8 cellular contexts compared by ENCODE assay signal in the genomic region with DNA sequence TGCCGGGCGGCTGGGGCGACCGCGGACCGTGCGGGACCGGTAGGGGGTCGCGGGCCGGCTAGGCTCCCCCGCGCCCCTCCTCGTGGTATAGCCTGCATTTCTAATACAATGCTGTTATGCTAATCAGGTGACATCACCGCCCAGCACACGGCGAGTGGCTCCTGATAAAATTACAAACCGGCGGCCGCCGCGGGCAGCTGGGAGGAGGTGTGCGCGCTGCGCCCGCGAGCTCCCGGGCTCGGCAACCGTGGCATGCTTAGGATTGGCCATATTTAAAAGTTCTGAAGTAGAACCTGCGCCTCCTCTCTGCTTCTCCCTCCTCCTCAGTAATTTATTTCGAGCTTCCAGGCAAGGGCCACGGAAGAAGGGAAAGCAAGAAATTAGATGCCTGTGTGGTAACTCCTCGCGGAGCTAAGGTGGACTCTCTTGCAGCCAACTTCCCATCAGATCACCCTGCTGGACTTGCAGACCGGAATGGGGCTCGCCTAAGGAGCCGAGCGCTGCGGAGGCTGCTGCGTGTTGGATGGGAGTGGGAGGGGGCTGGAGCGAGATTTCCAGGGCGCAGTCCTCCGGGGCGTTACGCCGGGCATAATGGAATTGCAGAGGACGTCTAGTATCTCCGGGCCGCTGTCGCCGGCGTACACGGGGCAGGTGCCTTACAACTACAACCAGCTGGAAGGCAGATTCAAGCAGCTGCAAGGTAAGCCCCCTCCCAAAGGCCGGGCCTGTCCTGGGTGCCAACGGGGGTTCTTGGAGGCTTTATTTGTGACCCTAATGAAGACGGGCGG.
DNase-seq lines count a peak whose midpoint lies in the region; ATAC-seq, FAIRE-seq and TF ChIP-seq lines count a peak whose summit lies in the region.

No MANE protein-coding gene starts in this region.

- peak; percentile 72 for DNase-seq in Calu3
- peak; percentile 56 for DNase-seq in HTR-8/SVneo (ENCODE audit: insufficient read length, low spot score)
- no peak for DNase-seq in Panc1 (ENCODE audit: low read depth, low spot score)
- peak; percentile 55 for DNase-seq in activated effector memory CD4-positive, alpha-beta T cell treated with Interleukin-2 at 50 U/mL for 16 hours
- DNase-seq in foreskin keratinocyte: peak; percentile 59 to 79
- no peak for DNase-seq in omental fat pad (ENCODE audit: low spot score)
- DNase-seq in aorta: peak; percentile 70 to 87

- H3K27ac Mint-ChIP-seq in Calu3 (ENCODE audit: unreplicated experiment): peak overlapping the region; percentile 93

- H3K9me3 Mint-ChIP-seq in Calu3 (ENCODE audit: low read depth, unreplicated experiment): no peaks in the 10 kb centered on the region

- TSS peak; percentile 31 for BruUV-seq in Calu3 (replicated peaks; lab: Mats Ljungman, UMichigan)
- BruUV-seq in Panc1 (replicated peaks; lab: Mats Ljungman, UMichigan): TSS peak; percentile 75

- peaks cover 36% of the 10 kb centered on the region for H3K4me1 Mint-ChIP-seq in Calu3 (ENCODE audit: low read depth, unreplicated experiment)

- no peak for TF ChIP-seq CTCF in Calu3 (IDR thresholded peaks at IDR 0.05; ENCODE audit: unreplicated experiment)
- TF ChIP-seq CTCF in Panc1 (IDR thresholded peaks at IDR 0.05): no peak
- TF ChIP-seq CTCF in foreskin keratinocyte (conservative IDR thresholded peaks at IDR 0.05): no peak
- no peak for TF ChIP-seq CTCF in omental fat pad (IDR thresholded peaks at IDR 0.05)

- H3K36me3 ChIP-seq in Panc1 (ENCODE audit: control insufficient read depth, insufficient read depth, low read length) (peaks cover 7% of the 10 kb centered on the region), aorta (ENCODE audit: control insufficient read depth in 1 of 2, insufficient read depth in 2 of 2, low read length in 1 of 2) (no peaks in the 10 kb centered on the region)

- H3K27ac ChIP-seq in Panc1 (ENCODE audit: low read length) (peak overlapping the region; percentile 95), foreskin keratinocyte (peak overlapping the region; percentile 98), aorta (ENCODE audit: low read depth in 1 of 2, low read length in 2 of 2) (no peak overlapping the region)

- H3K9me3 ChIP-seq in Panc1 (ENCODE audit: control insufficient read depth, insufficient read depth, low read depth, low read length): no peaks in the 10 kb centered on the region
- no peaks in the 10 kb centered on the region for H3K9me3 ChIP-seq in aorta (ENCODE audit: control insufficient read depth, low read length)

- peak overlapping the region; percentile 84 for H3K4me3 Mint-ChIP-seq in Calu3 (ENCODE audit: low read depth, unreplicated experiment)

- in situ Hi-C loops in Panc1 (cut with HindIII; ENCODE audit: low pct_unique_long_range_greater_than_20kb, low sequenced_read_pairs): no loop called here

- POLR2A ChIA-PET in Panc1 (lab: Charles Lee): no interaction called here

- H3K4me3 ChIP-seq in Panc1 (ENCODE audit: low read depth in 2 of 2, low read length in 2 of 2) (peak overlapping the region; percentile 75 to 90), aorta (ENCODE audit: low read length in 2 of 2) (peak overlapping the region; percentile 11 to 29)

- intact Hi-C loops in Calu3 (cut with micrococcal nuclease; ENCODE audit: unreplicated experiment) (loop anchor here (5.0 kb wide), 1 partner anchor 74 kb away; no protein-coding TSS in a partner anchor), Panc1 (cut with micrococcal nuclease; ENCODE audit: unreplicated experiment) (loop anchor here (10.0 kb wide), 1 partner anchor 104 kb away; a partner anchor contains a TSS), aorta (cut with DNase I) (no loop called here)

- no peaks in the 10 kb centered on the region for H3K27me3 Mint-ChIP-seq in Calu3 (ENCODE audit: unreplicated experiment)

- H3K4me1 ChIP-seq in Panc1 (ENCODE audit: control insufficient read depth, insufficient read depth, low read length) (peaks cover 39% of the 10 kb centered on the region), foreskin keratinocyte (peaks cover 19% of the 10 kb centered on the region), aorta (ENCODE audit: control insufficient read depth in 1 of 2, insufficient read depth in 2 of 2, low read length in 2 of 2) (peaks cover 2% of the 10 kb centered on the region in 2 donors)

- ATAC-seq in GM21360 (IDR thresholded peaks at IDR 0.05; ENCODE audit: unreplicated experiment) (peak; percentile 39), Panc1 (peak; percentile 82), foreskin keratinocyte (peak; percentile 77), omental fat pad (ENCODE audit: low FRiP score) (peak; percentile 26), aorta (ENCODE audit: low FRiP score) (peak; percentile 69)

- FAIRE-seq in HTR-8/SVneo (lab: Jason Lieb, UNC): no peak

- CTCF ChIA-PET in Calu3 (lab: Charles Lee) (interaction anchor here (0.7 to 3.4 kb wide), 6 partner anchors 11 to 36 kb away, joined by 3 to 15 read pairs (median 6); no protein-coding TSS in a partner anchor), Panc1 (lab: Charles Lee) (interaction anchor here (0.6 to 0.7 kb wide), 2 partner anchors 69 to 199 kb away, joined by 5 to 10 read pairs; no protein-coding TSS in a partner anchor)

- H3K36me3 Mint-ChIP-seq in Calu3 (ENCODE audit: insufficient read depth, unreplicated experiment): peaks cover 77% of the 10 kb centered on the region

- H3K27me3 ChIP-seq in Panc1 (ENCODE audit: control insufficient read depth, insufficient read depth, low read length): no peaks in the 10 kb centered on the region
- H3K27me3 ChIP-seq in foreskin keratinocyte: no peaks in the 10 kb centered on the region
- no peaks in the 10 kb centered on the region for H3K27me3 ChIP-seq in aorta (ENCODE audit: control insufficient read depth in 1 of 2, insufficient read depth in 2 of 2, low read length in 1 of 2)

- 2 to 4% methylated on average over 57 to 58 of the region's 58 CpGs for WGBS in aorta, 2 donors

Comparison
In these comparisons a context has a peak if more than half of its experiments do, and no peak if none do; other contexts are left out.
1. DNase-seq: peak in Calu3 (single experiment), HTR-8/SVneo (single experiment), activated effector memory CD4-positive, alpha-beta T cell treated with Interleukin-2 at 50 U/mL for 16 hours (single experiment), foreskin keratinocyte (2 of 2) and aorta (2 of 2); none in Panc1 (single experiment) and omental fat pad (single experiment).
2. ATAC-seq: peak in every context shown above with its lines; median percentile 82 in Panc1; 77 in foreskin keratinocyte; 69 in aorta; 39 in GM21360; 26 in omental fat pad.
3. H3K27ac ChIP-seq: peak in Panc1 (single experiment) and foreskin keratinocyte (single experiment); none in aorta (0 of 2).
4. intact Hi-C loops: an anchor here in Calu3 (5.0 kb wide) and Panc1 (10.0 kb wide); none called in aorta.